Comparison of ENCODE assay signal across 8 cellular contexts in genomic region chr1:242523968-242524570, GRCh38. TPM values are rescaled to one million over a fixed set of nuclear protein-coding genes. Genes with fewer than 3 reads are reported as not detected.
A peak's percentile ranks its signal among the peaks of the same experiment; 100 is the strongest.
DNase-seq lines count a peak whose midpoint lies in the region; ATAC-seq and TF ChIP-seq lines count a peak whose summit lies in the region.

No MANE protein-coding gene starts in this region.

- H3K4me3 ChIP-seq in epithelial cell of proximal tubule (ENCODE audit: low read depth, low read length) (peak overlapping the region; percentile 51), neural cell (ENCODE audit: low read length) (peak overlapping the region; percentile 83)

- no peaks in the 10 kb centered on the region for H4K20me1 ChIP-seq in neural cell (ENCODE audit: insufficient read depth)

- no peak overlapping the region for H3K27ac Mint-ChIP-seq in activated naive CD4-positive, alpha-beta T cell treated with anti-CD3 and anti-CD28 coated beads, Interleukin-2, amount 10 ng/mL, durations not matched to agents 7 days and 5 days

- peak; percentile 73 for TF ChIP-seq RAD21 in neural cell (conservative IDR thresholded peaks at IDR 0.05)

- peak overlapping the region; percentile 23 for H3K4me2 ChIP-seq in neural cell (ENCODE audit: low read length)

- no peaks in the 10 kb centered on the region for H3K36me3 ChIP-seq in neural cell (ENCODE audit: insufficient read depth, low read length)

- H3K27me3 ChIP-seq in neural cell (ENCODE audit: insufficient read depth, low read depth, low read length) = peaks cover 36% of the 10 kb centered on the region

- H3K9ac ChIP-seq in neural cell (ENCODE audit: low read length) = peak overlapping the region; percentile 42

- H3K9me3 Mint-ChIP-seq in activated naive CD4-positive, alpha-beta T cell treated with anti-CD3 and anti-CD28 coated beads, Interleukin-2, amount 10 ng/mL, durations not matched to agents 7 days and 5 days = no peaks in the 10 kb centered on the region

- H3K27me3 Mint-ChIP-seq in activated naive CD4-positive, alpha-beta T cell treated with anti-CD3 and anti-CD28 coated beads, Interleukin-2, amount 10 ng/mL, durations not matched to agents 7 days and 5 days = peaks cover 56% of the 10 kb centered on the region

- no peak for ATAC-seq in GM21576 (IDR thresholded peaks at IDR 0.05; ENCODE audit: unreplicated experiment)

- no peaks in the 10 kb centered on the region for H3K36me3 Mint-ChIP-seq in activated naive CD4-positive, alpha-beta T cell treated with anti-CD3 and anti-CD28 coated beads, Interleukin-2, amount 10 ng/mL, durations not matched to agents 7 days and 5 days

- H2AFZ ChIP-seq in neural cell (ENCODE audit: low read depth, low read length) = no peak overlapping the region

- H3K27ac ChIP-seq in neural cell (ENCODE audit: low read length) = no peak overlapping the region

- DNase-seq in activated naive CD4-positive, alpha-beta T cell treated with anti-CD3 and anti-CD28 coated beads, Interleukin-2, amount 10 ng/mL, durations not matched to agents 7 days and 5 days = no peak
- no peak for DNase-seq in activated naive CD4-positive, alpha-beta T cell (lab: John Stamatoyannopoulos, UW)
- DNase-seq in epithelial cell of proximal tubule (ENCODE audit: low read depth) = no peak
- no peak for DNase-seq in activated CD4-positive, CD25-positive, alpha-beta regulatory T cell (lab: John Stamatoyannopoulos, UW)
- no peak for DNase-seq in NK-92 treated with Interleukin-12 subunit alpha and Interleukin-12 subunit beta, amount 100 ng/mL, for 24 hours (lab: John Stamatoyannopoulos, UW)

- TF ChIP-seq CTCF in epithelial cell of proximal tubule (conservative IDR thresholded peaks at IDR 0.05; ENCODE audit: low read depth, low read length) (peak; percentile 27), neural cell (IDR thresholded peaks at IDR 0.05; ENCODE audit: poor library complexity, severe bottlenecking) (peak; percentile 69)

- no peaks in the 10 kb centered on the region for H3K9me2 ChIP-seq in neural cell (ENCODE audit: insufficient read depth, low read length)

- TF ChIP-seq EP300 in neural cell (conservative IDR thresholded peaks at IDR 0.05; ENCODE audit: poor library complexity, severe bottlenecking) = no peak

- no peaks in the 10 kb centered on the region for H3F3A ChIP-seq in neural cell (ENCODE audit: insufficient read depth, low read length, poor library complexity, severe bottlenecking)

- no peaks in the 10 kb centered on the region for H3K9me3 ChIP-seq in neural cell (ENCODE audit: low read length)

- no peaks in the 10 kb centered on the region for H3K79me2 ChIP-seq in neural cell (replicated peaks; ENCODE audit: insufficient read depth, low read length)

- CTCF ChIA-PET in activated naive CD4-positive, alpha-beta T cell treated with anti-CD3 and anti-CD28 coated beads, Interleukin-2, amount 10 ng/mL, durations not matched to agents 7 days and 5 days (lab: Charles Lee) = no interaction called here

- peak overlapping the region; percentile 35 for H3K4me3 Mint-ChIP-seq in activated naive CD4-positive, alpha-beta T cell treated with anti-CD3 and anti-CD28 coated beads, Interleukin-2, amount 10 ng/mL, durations not matched to agents 7 days and 5 days

- peaks cover 9% of the 10 kb centered on the region for H3K4me1 Mint-ChIP-seq in activated naive CD4-positive, alpha-beta T cell treated with anti-CD3 and anti-CD28 coated beads, Interleukin-2, amount 10 ng/mL, durations not matched to agents 7 days and 5 days

TF ChIP-seq in PFSK-1, 5 proteins besides CTCF, POLR2A, EP300 and RAD21:
- no peak for TF ChIP-seq TAF1 (IDR thresholded peaks at IDR 0.05; ENCODE audit: borderline replicate concordance, insufficient read depth, low read length)
- TF ChIP-seq REST (IDR thresholded peaks at IDR 0.05; ENCODE audit: insufficient read depth in 1 of 2, low read depth in 2 of 2, low read length in 2 of 2) = no peak
- no peak for TF ChIP-seq POLR2AphosphoS5 (IDR thresholded peaks at IDR 0.05; ENCODE audit: low read depth, low read length)
- peak; percentile 14 for TF ChIP-seq FOXP2 (optimal IDR thresholded peaks at IDR 0.05; ENCODE audit: borderline replicate concordance, extremely low read depth, extremely low read length, insufficient read depth)

TF ChIP-seq in neural cell, 6 proteins besides CTCF, POLR2A, EP300 and RAD21:
- TF ChIP-seq SMC3 (conservative IDR thresholded peaks at IDR 0.05; ENCODE audit: poor library complexity) (peak; percentile 69), TAF1 (IDR thresholded peaks at IDR 0.05; ENCODE audit: low read depth) (no peak), REST (IDR thresholded peaks at IDR 0.05; ENCODE audit: borderline replicate concordance) (no peak), POLR2AphosphoS5 (IDR thresholded peaks at IDR 0.05) (no peak), EZH2 (IDR thresholded peaks at IDR 0.05; ENCODE audit: borderline replicate concordance, insufficient read depth, low read length, poor library complexity, severe bottlenecking) (no peak), MXI1 (conservative IDR thresholded peaks at IDR 0.05; ENCODE audit: poor library complexity, severe bottlenecking) (peak; percentile 44)

RNA-seq across cellular contexts. Expression of gene PLD5, which starts 0.4 kb away (rescaled TPM):
- polyA plus RNA-seq in PFSK-1 (2012; ENCODE audit: insufficient read length, low read depth) = 1.5 TPM
- 0.72 and 3.7 TPM in 2 replicates for total RNA-seq in epithelial cell of proximal tubule
- polyA plus RNA-seq in neural cell = 0.64 and 0.92 TPM in 2 replicates
- polyA minus RNA-seq in neural cell = 0.73 and 1.5 TPM in 2 replicates
